Comparison of ENCODE assay signal across 1 cellular context in the genomic region with DNA sequence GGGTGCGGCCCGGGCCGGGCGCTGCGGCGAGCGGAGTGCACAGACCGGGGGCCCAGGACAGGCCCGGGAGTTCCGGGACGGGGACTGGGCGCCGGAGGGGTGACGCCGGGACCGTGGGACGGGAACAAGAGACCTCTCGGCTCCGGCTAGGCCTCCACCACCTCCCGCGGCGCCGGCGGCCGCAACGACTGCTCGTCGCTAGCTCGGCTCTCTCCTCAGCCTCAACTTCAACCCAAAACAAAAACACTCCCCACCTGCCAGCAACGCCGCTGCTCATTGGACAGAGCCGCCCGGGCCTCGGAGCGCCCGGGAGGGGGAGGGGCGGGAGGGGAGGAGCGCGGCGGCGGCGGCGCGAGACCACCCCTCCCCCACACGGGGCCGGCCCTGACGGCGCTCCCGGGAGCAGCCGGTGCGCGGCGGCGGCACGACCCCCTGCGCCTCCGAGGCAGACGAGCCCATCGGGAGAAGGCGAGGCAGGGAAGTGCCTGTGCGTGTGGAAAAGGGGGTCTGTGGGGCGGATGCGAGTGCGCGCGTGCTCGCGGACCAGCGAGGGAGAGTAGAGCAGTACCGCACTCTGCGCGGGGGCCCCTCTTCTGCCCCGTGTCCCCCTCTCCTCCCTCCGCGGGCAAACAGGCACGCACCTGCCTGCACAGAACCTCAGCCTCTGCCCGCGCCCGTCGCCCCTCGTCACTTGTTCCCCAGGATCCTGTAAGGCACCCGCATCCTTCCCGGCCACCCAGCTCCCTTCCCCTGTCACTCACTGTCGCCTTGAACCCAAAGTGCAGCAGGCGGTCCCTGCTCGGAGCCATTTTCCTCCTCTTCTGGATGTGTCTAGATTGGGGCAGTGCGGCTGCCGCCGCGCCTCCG.
TF ChIP-seq lines count a peak whose summit lies in the region.

A gene with protein sequence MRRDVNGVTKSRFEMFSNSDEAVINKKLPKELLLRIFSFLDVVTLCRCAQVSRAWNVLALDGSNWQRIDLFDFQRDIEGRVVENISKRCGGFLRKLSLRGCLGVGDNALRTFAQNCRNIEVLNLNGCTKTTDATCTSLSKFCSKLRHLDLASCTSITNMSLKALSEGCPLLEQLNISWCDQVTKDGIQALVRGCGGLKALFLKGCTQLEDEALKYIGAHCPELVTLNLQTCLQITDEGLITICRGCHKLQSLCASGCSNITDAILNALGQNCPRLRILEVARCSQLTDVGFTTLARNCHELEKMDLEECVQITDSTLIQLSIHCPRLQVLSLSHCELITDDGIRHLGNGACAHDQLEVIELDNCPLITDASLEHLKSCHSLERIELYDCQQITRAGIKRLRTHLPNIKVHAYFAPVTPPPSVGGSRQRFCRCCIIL (minus strand): TSS at position 215 of the 867 bp plus-strand sequence. CDS start 224 bp downstream, outside the sequence.

TF ChIP-seq in K562, 482 proteins besides CTCF, POLR2A, EP300 and RAD21 (continued from another document and continues in another):
- TF ChIP-seq, protein P1, sequence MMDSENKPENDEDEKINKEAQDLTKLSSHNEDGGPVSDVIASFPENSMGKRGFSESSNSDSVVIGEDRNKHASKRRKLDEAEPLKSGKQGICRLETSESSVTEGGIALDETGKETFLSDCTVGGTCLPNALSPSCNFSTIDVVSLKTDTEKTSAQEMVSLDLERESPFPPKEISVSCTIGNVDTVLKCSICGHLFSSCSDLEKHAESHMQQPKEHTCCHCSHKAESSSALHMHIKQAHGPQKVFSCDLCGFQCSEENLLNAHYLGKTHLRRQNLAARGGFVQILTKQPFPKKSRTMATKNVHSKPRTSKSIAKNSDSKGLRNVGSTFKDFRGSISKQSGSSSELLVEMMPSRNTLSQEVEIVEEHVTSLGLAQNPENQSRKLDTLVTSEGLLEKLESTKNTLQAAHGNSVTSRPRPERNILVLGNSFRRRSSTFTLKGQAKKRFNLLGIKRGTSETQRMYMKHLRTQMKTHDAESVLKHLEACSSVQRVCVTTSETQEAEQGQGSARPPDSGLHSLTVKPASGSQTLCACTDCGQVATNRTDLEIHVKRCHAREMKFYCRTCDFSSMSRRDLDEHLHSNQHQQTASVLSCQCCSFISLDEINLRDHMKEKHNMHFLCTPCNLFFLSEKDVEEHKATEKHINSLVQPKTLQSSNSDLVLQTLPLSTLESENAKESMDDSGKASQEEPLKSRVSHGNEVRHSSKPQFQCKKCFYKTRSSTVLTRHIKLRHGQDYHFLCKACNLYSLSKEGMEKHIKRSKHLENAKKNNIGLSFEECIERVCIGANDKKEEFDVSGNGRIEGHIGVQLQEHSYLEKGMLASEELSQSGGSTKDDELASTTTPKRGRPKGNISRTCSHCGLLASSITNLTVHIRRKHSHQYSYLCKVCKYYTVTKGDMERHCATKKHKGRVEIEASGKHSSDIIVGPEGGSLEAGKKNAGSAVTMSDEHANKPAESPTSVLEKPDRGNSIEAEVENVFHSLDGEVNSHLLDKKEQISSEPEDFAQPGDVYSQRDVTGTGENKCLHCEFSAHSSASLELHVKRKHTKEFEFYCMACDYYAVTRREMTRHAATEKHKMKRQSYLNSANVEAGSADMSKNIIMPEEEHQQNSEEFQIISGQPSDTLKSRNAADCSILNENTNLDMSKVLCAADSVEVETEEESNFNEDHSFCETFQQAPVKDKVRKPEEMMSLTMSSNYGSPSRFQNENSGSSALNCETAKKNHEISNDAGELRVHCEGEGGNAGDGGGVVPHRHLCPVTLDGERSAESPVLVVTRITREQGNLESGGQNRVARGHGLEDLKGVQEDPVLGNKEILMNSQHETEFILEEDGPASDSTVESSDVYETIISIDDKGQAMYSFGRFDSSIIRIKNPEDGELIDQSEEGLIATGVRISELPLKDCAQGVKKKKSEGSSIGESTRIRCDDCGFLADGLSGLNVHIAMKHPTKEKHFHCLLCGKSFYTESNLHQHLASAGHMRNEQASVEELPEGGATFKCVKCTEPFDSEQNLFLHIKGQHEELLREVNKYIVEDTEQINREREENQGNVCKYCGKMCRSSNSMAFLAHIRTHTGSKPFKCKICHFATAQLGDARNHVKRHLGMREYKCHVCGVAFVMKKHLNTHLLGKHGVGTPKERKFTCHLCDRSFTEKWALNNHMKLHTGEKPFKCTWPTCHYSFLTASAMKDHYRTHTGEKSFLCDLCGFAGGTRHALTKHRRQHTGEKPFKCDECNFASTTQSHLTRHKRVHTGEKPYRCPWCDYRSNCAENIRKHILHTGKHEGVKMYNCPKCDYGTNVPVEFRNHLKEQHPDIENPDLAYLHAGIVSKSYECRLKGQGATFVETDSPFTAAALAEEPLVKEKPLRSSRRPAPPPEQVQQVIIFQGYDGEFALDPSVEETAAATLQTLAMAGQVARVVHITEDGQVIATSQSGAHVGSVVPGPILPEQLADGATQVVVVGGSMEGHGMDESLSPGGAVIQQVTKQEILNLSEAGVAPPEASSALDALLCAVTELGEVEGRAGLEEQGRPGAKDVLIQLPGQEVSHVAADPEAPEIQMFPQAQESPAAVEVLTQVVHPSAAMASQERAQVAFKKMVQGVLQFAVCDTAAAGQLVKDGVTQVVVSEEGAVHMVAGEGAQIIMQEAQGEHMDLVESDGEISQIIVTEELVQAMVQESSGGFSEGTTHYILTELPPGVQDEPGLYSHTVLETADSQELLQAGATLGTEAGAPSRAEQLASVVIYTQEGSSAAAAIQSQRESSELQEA (IDR thresholded peaks at IDR 0.05; ENCODE audit: low read depth), result 0 out of 2 replicates have a peak, but pooled peaks have one; percentile 27
- TF ChIP-seq, protein P2, sequence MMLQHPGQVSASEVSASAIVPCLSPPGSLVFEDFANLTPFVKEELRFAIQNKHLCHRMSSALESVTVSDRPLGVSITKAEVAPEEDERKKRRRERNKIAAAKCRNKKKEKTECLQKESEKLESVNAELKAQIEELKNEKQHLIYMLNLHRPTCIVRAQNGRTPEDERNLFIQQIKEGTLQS (IDR thresholded peaks at IDR 0.05), result no peak
- TF ChIP-seq, protein P2 (CRISPR knock-in tag; conservative IDR thresholded peaks at IDR 0.05), result no peak
- TF ChIP-seq FOXK2 (conservative IDR thresholded peaks at IDR 0.05 in 1 of 2, IDR thresholded peaks at IDR 0.05 in 1 of 2; ENCODE audit: low read depth in 2 of 2) (peak in 1 of 2 experiments; percentile 70; a peak in 2 of 4 replicates), RBM25 (IDR thresholded peaks at IDR 0.05; ENCODE audit: low read depth, low read length, severe bottlenecking) (peak; percentile 97), ZBTB7A (IDR thresholded peaks at IDR 0.05; ENCODE audit: borderline replicate concordance, control insufficient read depth, low read depth, low read length) (peak; percentile 50; the same call in 1 of the 2 replicates), NCOR1 (IDR thresholded peaks at IDR 0.05) (peak; percentile 51), KDM5B (IDR thresholded peaks at IDR 0.05; ENCODE audit: insufficient replicate concordance, low read depth, low read length) (peak; percentile 64), MED1 (CRISPR knock-in tag; IDR thresholded peaks at IDR 0.05; ENCODE audit: borderline replicate concordance) (0 out of 2 replicates have a peak, but pooled peaks have one; percentile 72), BCOR (IDR thresholded peaks at IDR 0.05) (peak; percentile 16; the same call in 1 of the 2 replicates), CHCHD3 (CRISPR knock-in tag; IDR thresholded peaks at IDR 0.05) (0 out of 2 replicates have a peak, but pooled peaks have one; percentile 24), WHSC1 (IDR thresholded peaks at IDR 0.05; ENCODE audit: low read length) (no peak), C11orf30 (IDR thresholded peaks at IDR 0.05; ENCODE audit: low read depth) (peak; percentile 53), GATAD2B (IDR thresholded peaks at IDR 0.05; ENCODE audit: borderline replicate concordance) (peak; percentile 78; the same call in 1 of the 2 replicates), NEUROD1 (IDR thresholded peaks at IDR 0.05; ENCODE audit: borderline replicate concordance, low read depth, low read length, partially characterized antibody) (peak; percentile 31), ZNF217 (CRISPR knock-in tag; IDR thresholded peaks at IDR 0.05) (no peak), POLR2AphosphoS5 (IDR thresholded peaks at IDR 0.05; ENCODE audit: control insufficient read depth, insufficient read depth, low read depth, low read length) (peak; percentile 70), HEY1 (CRISPR knock-in tag; IDR thresholded peaks at IDR 0.05; ENCODE audit: borderline replicate concordance) (no peak), HDAC2 (IDR thresholded peaks at IDR 0.05) (0 out of 2 replicates have a peak, but pooled peaks have one; percentile 34), NRF1 (conservative IDR thresholded peaks at IDR 0.05 in 1 of 2, IDR thresholded peaks at IDR 0.05 in 1 of 2) (peak; percentile 62 to 67; a peak in 3 of 4 replicates), HNRNPLL (IDR thresholded peaks at IDR 0.05; ENCODE audit: low read depth, low read length, poor library complexity, severe bottlenecking) (peak; percentile 31)
- TF ChIP-seq, protein P3, sequence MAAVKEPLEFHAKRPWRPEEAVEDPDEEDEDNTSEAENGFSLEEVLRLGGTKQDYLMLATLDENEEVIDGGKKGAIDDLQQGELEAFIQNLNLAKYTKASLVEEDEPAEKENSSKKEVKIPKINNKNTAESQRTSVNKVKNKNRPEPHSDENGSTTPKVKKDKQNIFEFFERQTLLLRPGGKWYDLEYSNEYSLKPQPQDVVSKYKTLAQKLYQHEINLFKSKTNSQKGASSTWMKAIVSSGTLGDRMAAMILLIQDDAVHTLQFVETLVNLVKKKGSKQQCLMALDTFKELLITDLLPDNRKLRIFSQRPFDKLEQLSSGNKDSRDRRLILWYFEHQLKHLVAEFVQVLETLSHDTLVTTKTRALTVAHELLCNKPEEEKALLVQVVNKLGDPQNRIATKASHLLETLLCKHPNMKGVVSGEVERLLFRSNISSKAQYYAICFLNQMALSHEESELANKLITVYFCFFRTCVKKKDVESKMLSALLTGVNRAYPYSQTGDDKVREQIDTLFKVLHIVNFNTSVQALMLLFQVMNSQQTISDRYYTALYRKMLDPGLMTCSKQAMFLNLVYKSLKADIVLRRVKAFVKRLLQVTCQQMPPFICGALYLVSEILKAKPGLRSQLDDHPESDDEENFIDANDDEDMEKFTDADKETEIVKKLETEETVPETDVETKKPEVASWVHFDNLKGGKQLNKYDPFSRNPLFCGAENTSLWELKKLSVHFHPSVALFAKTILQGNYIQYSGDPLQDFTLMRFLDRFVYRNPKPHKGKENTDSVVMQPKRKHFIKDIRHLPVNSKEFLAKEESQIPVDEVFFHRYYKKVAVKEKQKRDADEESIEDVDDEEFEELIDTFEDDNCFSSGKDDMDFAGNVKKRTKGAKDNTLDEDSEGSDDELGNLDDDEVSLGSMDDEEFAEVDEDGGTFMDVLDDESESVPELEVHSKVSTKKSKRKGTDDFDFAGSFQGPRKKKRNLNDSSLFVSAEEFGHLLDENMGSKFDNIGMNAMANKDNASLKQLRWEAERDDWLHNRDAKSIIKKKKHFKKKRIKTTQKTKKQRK (IDR thresholded peaks at IDR 0.05; ENCODE audit: borderline replicate concordance, low read depth, low read length), result no peak
- TF ChIP-seq, protein P4, sequence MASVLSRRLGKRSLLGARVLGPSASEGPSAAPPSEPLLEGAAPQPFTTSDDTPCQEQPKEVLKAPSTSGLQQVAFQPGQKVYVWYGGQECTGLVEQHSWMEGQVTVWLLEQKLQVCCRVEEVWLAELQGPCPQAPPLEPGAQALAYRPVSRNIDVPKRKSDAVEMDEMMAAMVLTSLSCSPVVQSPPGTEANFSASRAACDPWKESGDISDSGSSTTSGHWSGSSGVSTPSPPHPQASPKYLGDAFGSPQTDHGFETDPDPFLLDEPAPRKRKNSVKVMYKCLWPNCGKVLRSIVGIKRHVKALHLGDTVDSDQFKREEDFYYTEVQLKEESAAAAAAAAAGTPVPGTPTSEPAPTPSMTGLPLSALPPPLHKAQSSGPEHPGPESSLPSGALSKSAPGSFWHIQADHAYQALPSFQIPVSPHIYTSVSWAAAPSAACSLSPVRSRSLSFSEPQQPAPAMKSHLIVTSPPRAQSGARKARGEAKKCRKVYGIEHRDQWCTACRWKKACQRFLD (CRISPR knock-in tag; IDR thresholded peaks at IDR 0.05), result peak; percentile 57; the same call in 1 of the 2 replicates
- TF ChIP-seq, protein P5, sequence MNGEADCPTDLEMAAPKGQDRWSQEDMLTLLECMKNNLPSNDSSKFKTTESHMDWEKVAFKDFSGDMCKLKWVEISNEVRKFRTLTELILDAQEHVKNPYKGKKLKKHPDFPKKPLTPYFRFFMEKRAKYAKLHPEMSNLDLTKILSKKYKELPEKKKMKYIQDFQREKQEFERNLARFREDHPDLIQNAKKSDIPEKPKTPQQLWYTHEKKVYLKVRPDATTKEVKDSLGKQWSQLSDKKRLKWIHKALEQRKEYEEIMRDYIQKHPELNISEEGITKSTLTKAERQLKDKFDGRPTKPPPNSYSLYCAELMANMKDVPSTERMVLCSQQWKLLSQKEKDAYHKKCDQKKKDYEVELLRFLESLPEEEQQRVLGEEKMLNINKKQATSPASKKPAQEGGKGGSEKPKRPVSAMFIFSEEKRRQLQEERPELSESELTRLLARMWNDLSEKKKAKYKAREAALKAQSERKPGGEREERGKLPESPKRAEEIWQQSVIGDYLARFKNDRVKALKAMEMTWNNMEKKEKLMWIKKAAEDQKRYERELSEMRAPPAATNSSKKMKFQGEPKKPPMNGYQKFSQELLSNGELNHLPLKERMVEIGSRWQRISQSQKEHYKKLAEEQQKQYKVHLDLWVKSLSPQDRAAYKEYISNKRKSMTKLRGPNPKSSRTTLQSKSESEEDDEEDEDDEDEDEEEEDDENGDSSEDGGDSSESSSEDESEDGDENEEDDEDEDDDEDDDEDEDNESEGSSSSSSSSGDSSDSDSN (IDR thresholded peaks at IDR 0.05; ENCODE audit: borderline replicate concordance in 1 of 2, low read depth in 2 of 2, low read length in 2 of 2), result peak in 1 of 2 experiments; percentile 53; a peak in 1 of 4 replicates
- TF ChIP-seq, protein P6, sequence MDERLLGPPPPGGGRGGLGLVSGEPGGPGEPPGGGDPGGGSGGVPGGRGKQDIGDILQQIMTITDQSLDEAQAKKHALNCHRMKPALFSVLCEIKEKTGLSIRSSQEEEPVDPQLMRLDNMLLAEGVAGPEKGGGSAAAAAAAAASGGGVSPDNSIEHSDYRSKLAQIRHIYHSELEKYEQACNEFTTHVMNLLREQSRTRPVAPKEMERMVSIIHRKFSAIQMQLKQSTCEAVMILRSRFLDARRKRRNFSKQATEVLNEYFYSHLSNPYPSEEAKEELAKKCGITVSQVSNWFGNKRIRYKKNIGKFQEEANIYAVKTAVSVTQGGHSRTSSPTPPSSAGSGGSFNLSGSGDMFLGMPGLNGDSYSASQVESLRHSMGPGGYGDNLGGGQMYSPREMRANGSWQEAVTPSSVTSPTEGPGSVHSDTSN (CRISPR knock-in tag; IDR thresholded peaks at IDR 0.05; ENCODE audit: low read depth), result peak; percentile 59
- TF ChIP-seq, protein P6 (tag; conservative IDR thresholded peaks at IDR 0.05; ENCODE audit: low read depth), result peak; percentile 73
- TF ChIP-seq, protein P7, sequence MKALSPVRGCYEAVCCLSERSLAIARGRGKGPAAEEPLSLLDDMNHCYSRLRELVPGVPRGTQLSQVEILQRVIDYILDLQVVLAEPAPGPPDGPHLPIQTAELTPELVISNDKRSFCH (CRISPR knock-in tag; IDR thresholded peaks at IDR 0.05), result no peak
- TF ChIP-seq, protein P7 (tag; IDR thresholded peaks at IDR 0.05), result 0 out of 2 replicates have a peak, but pooled peaks have one; percentile 49
